1 cellular context compared by ENCODE assay signal in the genomic region with DNA sequence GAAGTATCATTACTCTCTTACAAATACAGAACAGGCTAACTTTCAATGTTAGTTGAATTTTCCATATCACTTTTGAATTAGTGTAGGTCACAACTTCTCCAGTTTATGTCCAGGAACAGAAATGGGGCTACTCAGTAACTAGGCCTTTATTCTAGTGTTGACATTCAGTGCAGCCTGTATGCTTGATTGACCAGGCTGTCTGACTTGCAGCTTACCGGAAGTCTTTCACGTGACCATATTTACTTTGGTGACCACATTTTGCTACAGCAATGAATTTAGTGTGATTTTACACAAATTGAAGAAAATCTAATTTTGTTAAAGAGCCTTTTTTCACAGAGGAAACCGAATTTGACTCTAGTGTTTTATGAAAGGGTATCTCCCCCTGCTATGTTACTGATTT.
TF ChIP-seq lines count a peak whose summit lies in the region.

No MANE protein-coding gene starts in this region.

TF ChIP-seq in K562, 482 proteins besides CTCF, POLR2A, EP300 and RAD21 (continued from another document and continues in another):
- TF ChIP-seq, protein P1, sequence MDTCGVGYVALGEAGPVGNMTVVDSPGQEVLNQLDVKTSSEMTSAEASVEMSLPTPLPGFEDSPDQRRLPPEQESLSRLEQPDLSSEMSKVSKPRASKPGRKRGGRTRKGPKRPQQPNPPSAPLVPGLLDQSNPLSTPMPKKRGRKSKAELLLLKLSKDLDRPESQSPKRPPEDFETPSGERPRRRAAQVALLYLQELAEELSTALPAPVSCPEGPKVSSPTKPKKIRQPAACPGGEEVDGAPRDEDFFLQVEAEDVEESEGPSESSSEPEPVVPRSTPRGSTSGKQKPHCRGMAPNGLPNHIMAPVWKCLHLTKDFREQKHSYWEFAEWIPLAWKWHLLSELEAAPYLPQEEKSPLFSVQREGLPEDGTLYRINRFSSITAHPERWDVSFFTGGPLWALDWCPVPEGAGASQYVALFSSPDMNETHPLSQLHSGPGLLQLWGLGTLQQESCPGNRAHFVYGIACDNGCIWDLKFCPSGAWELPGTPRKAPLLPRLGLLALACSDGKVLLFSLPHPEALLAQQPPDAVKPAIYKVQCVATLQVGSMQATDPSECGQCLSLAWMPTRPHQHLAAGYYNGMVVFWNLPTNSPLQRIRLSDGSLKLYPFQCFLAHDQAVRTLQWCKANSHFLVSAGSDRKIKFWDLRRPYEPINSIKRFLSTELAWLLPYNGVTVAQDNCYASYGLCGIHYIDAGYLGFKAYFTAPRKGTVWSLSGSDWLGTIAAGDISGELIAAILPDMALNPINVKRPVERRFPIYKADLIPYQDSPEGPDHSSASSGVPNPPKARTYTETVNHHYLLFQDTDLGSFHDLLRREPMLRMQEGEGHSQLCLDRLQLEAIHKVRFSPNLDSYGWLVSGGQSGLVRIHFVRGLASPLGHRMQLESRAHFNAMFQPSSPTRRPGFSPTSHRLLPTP (IDR thresholded peaks at IDR 0.05; ENCODE audit: borderline replicate concordance, extremely low read depth, insufficient read length), result no peak
- TF ChIP-seq, protein P2, sequence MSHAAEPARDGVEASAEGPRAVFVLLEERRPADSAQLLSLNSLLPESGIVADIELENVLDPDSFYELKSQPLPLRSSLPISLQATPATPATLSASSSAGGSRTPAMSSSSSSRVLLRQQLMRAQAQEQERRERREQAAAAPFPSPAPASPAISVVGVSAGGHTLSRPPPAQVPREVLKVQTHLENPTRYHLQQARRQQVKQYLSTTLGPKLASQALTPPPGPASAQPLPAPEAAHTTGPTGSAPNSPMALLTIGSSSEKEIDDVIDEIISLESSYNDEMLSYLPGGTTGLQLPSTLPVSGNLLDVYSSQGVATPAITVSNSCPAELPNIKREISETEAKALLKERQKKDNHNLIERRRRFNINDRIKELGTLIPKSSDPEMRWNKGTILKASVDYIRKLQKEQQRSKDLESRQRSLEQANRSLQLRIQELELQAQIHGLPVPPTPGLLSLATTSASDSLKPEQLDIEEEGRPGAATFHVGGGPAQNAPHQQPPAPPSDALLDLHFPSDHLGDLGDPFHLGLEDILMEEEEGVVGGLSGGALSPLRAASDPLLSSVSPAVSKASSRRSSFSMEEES (CRISPR knock-in tag; IDR thresholded peaks at IDR 0.05), result peak; percentile 43; the same call in 1 of the 2 replicates
- TF ChIP-seq, protein P3, sequence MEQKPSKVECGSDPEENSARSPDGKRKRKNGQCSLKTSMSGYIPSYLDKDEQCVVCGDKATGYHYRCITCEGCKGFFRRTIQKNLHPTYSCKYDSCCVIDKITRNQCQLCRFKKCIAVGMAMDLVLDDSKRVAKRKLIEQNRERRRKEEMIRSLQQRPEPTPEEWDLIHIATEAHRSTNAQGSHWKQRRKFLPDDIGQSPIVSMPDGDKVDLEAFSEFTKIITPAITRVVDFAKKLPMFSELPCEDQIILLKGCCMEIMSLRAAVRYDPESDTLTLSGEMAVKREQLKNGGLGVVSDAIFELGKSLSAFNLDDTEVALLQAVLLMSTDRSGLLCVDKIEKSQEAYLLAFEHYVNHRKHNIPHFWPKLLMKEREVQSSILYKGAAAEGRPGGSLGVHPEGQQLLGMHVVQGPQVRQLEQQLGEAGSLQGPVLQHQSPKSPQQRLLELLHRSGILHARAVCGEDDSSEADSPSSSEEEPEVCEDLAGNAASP (IDR thresholded peaks at IDR 0.05), result no peak
- TF ChIP-seq PTRF (tag; IDR thresholded peaks at IDR 0.05) (no peak), TCF7L2 (IDR thresholded peaks at IDR 0.05; ENCODE audit: low read depth, low read length) (no peak), POLR2AphosphoS5 (IDR thresholded peaks at IDR 0.05; ENCODE audit: control insufficient read depth, insufficient read depth, low read depth, low read length) (no peak), NBN (IDR thresholded peaks at IDR 0.05; ENCODE audit: low read depth) (no peak), SMARCA4 (IDR thresholded peaks at IDR 0.05) (no peak), ZFP1 (CRISPR knock-in tag; IDR thresholded peaks at IDR 0.05) (no peak), HDAC6 (IDR thresholded peaks at IDR 0.05; ENCODE audit: low read depth, low read length) (no peak), BDP1 (IDR thresholded peaks at IDR 0.05; ENCODE audit: insufficient read depth, insufficient read length) (no peak), ZNF586 (CRISPR knock-in tag; conservative IDR thresholded peaks at IDR 0.05) (no peak), POLR2AphosphoS2 (IDR thresholded peaks at IDR 0.05; ENCODE audit: low read length) (0 out of 2 replicates have a peak, but pooled peaks have one; percentile 15), SMAD3 (CRISPR knock-in tag; conservative IDR thresholded peaks at IDR 0.05) (no peak), RBM22 (IDR thresholded peaks at IDR 0.05; ENCODE audit: low read depth, low read length, poor library complexity, severe bottlenecking) (no peak), NR1H2 (CRISPR knock-in tag; IDR thresholded peaks at IDR 0.05) (no peak), ETV1 (tag; conservative IDR thresholded peaks at IDR 0.05; ENCODE audit: low read depth) (peak; percentile 85), RBFOX2 (IDR thresholded peaks at IDR 0.05; ENCODE audit: low read depth, low read length) (no peak), MYC (IDR thresholded peaks at IDR 0.05; ENCODE audit: low read depth, low read length) (no peak), MYC (CRISPR knock-in tag; IDR thresholded peaks at IDR 0.05; ENCODE audit: borderline replicate concordance, low read depth) (no peak), HDAC8 (tag; IDR thresholded peaks at IDR 0.05) (no peak), CBX8 (IDR thresholded peaks at IDR 0.05; ENCODE audit: borderline replicate concordance, extremely low read depth, low read depth, low read length, poor library complexity, severe bottlenecking) (no peak), ZBTB8A (IDR thresholded peaks at IDR 0.05; ENCODE audit: partially characterized antibody) (no peak)
- TF ChIP-seq, protein P4, sequence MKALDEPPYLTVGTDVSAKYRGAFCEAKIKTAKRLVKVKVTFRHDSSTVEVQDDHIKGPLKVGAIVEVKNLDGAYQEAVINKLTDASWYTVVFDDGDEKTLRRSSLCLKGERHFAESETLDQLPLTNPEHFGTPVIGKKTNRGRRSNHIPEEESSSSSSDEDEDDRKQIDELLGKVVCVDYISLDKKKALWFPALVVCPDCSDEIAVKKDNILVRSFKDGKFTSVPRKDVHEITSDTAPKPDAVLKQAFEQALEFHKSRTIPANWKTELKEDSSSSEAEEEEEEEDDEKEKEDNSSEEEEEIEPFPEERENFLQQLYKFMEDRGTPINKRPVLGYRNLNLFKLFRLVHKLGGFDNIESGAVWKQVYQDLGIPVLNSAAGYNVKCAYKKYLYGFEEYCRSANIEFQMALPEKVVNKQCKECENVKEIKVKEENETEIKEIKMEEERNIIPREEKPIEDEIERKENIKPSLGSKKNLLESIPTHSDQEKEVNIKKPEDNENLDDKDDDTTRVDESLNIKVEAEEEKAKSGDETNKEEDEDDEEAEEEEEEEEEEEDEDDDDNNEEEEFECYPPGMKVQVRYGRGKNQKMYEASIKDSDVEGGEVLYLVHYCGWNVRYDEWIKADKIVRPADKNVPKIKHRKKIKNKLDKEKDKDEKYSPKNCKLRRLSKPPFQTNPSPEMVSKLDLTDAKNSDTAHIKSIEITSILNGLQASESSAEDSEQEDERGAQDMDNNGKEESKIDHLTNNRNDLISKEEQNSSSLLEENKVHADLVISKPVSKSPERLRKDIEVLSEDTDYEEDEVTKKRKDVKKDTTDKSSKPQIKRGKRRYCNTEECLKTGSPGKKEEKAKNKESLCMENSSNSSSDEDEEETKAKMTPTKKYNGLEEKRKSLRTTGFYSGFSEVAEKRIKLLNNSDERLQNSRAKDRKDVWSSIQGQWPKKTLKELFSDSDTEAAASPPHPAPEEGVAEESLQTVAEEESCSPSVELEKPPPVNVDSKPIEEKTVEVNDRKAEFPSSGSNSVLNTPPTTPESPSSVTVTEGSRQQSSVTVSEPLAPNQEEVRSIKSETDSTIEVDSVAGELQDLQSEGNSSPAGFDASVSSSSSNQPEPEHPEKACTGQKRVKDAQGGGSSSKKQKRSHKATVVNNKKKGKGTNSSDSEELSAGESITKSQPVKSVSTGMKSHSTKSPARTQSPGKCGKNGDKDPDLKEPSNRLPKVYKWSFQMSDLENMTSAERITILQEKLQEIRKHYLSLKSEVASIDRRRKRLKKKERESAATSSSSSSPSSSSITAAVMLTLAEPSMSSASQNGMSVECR (CRISPR knock-in tag; IDR thresholded peaks at IDR 0.05), result no peak
- TF ChIP-seq, protein P5, sequence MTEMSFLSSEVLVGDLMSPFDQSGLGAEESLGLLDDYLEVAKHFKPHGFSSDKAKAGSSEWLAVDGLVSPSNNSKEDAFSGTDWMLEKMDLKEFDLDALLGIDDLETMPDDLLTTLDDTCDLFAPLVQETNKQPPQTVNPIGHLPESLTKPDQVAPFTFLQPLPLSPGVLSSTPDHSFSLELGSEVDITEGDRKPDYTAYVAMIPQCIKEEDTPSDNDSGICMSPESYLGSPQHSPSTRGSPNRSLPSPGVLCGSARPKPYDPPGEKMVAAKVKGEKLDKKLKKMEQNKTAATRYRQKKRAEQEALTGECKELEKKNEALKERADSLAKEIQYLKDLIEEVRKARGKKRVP (CRISPR knock-in tag; IDR thresholded peaks at IDR 0.05), result no peak
- TF ChIP-seq, protein P6, sequence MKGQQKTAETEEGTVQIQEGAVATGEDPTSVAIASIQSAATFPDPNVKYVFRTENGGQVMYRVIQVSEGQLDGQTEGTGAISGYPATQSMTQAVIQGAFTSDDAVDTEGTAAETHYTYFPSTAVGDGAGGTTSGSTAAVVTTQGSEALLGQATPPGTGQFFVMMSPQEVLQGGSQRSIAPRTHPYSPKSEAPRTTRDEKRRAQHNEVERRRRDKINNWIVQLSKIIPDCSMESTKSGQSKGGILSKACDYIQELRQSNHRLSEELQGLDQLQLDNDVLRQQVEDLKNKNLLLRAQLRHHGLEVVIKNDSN (CRISPR knock-in tag; IDR thresholded peaks at IDR 0.05), result peak; percentile 33; the same call in 1 of the 2 replicates
- TF ChIP-seq, protein P7, sequence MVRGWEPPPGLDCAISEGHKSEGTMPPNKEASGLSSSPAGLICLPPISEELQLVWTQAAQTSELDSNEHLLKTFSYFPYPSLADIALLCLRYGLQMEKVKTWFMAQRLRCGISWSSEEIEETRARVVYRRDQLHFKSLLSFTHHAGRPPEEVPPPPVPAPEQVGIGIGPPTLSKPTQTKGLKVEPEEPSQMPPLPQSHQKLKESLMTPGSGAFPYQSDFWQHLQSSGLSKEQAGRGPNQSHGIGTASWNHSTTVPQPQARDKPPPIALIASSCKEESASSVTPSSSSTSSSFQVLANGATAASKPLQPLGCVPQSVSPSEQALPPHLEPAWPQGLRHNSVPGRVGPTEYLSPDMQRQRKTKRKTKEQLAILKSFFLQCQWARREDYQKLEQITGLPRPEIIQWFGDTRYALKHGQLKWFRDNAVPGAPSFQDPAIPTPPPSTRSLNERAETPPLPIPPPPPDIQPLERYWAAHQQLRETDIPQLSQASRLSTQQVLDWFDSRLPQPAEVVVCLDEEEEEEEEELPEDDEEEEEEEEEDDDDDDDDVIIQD (CRISPR knock-in tag; IDR thresholded peaks at IDR 0.05), result no peak
- TF ChIP-seq, protein P8, sequence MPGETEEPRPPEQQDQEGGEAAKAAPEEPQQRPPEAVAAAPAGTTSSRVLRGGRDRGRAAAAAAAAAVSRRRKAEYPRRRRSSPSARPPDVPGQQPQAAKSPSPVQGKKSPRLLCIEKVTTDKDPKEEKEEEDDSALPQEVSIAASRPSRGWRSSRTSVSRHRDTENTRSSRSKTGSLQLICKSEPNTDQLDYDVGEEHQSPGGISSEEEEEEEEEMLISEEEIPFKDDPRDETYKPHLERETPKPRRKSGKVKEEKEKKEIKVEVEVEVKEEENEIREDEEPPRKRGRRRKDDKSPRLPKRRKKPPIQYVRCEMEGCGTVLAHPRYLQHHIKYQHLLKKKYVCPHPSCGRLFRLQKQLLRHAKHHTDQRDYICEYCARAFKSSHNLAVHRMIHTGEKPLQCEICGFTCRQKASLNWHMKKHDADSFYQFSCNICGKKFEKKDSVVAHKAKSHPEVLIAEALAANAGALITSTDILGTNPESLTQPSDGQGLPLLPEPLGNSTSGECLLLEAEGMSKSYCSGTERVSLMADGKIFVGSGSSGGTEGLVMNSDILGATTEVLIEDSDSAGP (CRISPR knock-in tag; IDR thresholded peaks at IDR 0.05), result no peak
- TF ChIP-seq, protein P9, sequence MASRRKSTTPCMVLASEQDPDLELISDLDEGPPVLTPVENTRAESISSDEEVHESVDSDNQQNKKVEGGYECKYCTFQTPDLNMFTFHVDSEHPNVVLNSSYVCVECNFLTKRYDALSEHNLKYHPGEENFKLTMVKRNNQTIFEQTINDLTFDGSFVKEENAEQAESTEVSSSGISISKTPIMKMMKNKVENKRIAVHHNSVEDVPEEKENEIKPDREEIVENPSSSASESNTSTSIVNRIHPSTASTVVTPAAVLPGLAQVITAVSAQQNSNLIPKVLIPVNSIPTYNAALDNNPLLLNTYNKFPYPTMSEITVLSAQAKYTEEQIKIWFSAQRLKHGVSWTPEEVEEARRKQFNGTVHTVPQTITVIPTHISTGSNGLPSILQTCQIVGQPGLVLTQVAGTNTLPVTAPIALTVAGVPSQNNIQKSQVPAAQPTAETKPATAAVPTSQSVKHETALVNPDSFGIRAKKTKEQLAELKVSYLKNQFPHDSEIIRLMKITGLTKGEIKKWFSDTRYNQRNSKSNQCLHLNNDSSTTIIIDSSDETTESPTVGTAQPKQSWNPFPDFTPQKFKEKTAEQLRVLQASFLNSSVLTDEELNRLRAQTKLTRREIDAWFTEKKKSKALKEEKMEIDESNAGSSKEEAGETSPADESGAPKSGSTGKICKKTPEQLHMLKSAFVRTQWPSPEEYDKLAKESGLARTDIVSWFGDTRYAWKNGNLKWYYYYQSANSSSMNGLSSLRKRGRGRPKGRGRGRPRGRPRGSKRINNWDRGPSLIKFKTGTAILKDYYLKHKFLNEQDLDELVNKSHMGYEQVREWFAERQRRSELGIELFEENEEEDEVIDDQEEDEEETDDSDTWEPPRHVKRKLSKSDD (conservative IDR thresholded peaks at IDR 0.05; ENCODE audit: low read length), result no peak
- TF ChIP-seq, protein P10, sequence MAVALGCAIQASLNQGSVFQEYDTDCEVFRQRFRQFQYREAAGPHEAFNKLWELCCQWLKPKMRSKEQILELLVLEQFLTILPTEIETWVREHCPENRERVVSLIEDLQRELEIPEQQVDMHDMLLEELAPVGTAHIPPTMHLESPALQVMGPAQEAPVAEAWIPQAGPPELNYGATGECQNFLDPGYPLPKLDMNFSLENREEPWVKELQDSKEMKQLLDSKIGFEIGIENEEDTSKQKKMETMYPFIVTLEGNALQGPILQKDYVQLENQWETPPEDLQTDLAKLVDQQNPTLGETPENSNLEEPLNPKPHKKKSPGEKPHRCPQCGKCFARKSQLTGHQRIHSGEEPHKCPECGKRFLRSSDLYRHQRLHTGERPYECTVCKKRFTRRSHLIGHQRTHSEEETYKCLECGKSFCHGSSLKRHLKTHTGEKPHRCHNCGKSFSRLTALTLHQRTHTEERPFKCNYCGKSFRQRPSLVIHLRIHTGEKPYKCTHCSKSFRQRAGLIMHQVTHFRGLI (CRISPR knock-in tag; IDR thresholded peaks at IDR 0.05), result no peak
